In the genomic region with DNA sequence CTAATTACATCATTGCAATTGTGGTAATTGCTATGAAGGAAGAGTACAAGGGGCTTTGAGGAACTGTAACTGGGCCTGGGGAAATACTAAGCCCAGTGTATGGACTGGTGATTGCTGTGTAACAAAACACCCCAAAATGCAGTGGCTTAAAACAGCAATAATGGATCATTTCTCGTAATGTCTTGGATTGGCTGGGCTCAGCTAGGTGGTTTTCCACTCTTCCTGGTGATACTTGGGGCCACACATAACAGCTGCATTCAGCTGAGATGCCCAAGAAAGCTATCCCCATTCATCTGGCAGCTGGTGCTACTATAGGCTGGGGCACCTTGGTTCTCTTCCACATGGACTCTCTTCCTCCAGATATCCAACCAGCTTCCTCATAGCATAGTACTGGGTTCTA, we compare ENCODE assay signal across 6 cellular contexts.
"Had no signal": no experiment of that assay in that cellular context is flagged by ENCODE, and none has a peak within 500 bp of the region (broad histone marks: within the 10 kb centered on the region; RNA-seq: fewer than 3 reads in every experiment).

No MANE protein-coding gene starts in this region.

- H3K27ac Mint-ChIP-seq: IgD-negative memory B cell had no signal

- H3K27ac ChIP-seq: HL-60 had no signal

- H3K4me3 ChIP-seq: K562 had no signal

- ATAC-seq: K562 had no signal

- H3K4me3 Mint-ChIP-seq: IgD-negative memory B cell had no signal

- FAIRE-seq: K562 had no signal

- DNase-seq: IMR-90, KBM-7, KG1 had no signal
